Comparison of ENCODE assay signal across 23 cellular contexts in genomic region chr2:238942080-238942761, GRCh38.
DNase-seq lines count a peak whose midpoint lies in the region; ATAC-seq and TF ChIP-seq lines count a peak whose summit lies in the region.
"Had no signal": no experiment of that assay in that cellular context is flagged by ENCODE, and none has a peak within 500 bp of the region (broad histone marks: within the 10 kb centered on the region; RNA-seq: fewer than 3 reads in every experiment).

No MANE protein-coding gene starts in this region.

- H3K27ac ChIP-seq in breast epithelium = no peak overlapping the region
- no peak overlapping the region for H3K27ac ChIP-seq in coronary artery
- H3K27ac ChIP-seq: neutrophil, Peyer's patch, SJSA1 had no signal

- no peak overlapping the region for H3K4me3 Mint-ChIP-seq in MCF 10A (ENCODE audit: unreplicated experiment)
- H3K4me3 Mint-ChIP-seq in nephron = no peak overlapping the region
- H3K4me3 Mint-ChIP-seq: immature natural killer cell; stimulated activated naive B cell treated with anti-CD40 and anti-IgM and Interleukin-4, amounts not matched to agents 10 μg/mL and 1 μg/mL and 100 μg/mL, for 72 hours had no signal

- POLR2A ChIA-PET in MCF 10A (lab: Yijun Ruan, JAX) = interaction anchor here (0.6 to 1.3 kb wide), 3 partner anchors 90 to 1620 kb away, joined by 3 to 6 read pairs (median 4); partner anchors contain the start of gene TWIST2

- no peaks in the 10 kb centered on the region for H3K36me3 ChIP-seq in breast epithelium
- H3K36me3 ChIP-seq: neutrophil, Peyer's patch, SJSA1 had no signal

- no peaks in the 10 kb centered on the region for H3K27me3 Mint-ChIP-seq in MCF 10A (ENCODE audit: insufficient read depth, unreplicated experiment)
- H3K27me3 Mint-ChIP-seq in nephron (ENCODE audit: low read depth) = peaks cover 6% of the 10 kb centered on the region
- H3K27me3 Mint-ChIP-seq: stimulated activated naive B cell treated with anti-CD40 and anti-IgM and Interleukin-4, amounts not matched to agents 10 μg/mL and 1 μg/mL and 100 μg/mL, for 72 hours had no signal

- no TSS peak for BruUV-seq in MCF 10A (replicated peaks; lab: Mats Ljungman, UMichigan)

- H3K27me3 ChIP-seq in breast epithelium = no peaks in the 10 kb centered on the region
- H3K27me3 ChIP-seq: neutrophil, Peyer's patch, SJSA1 had no signal

- no peaks in the 10 kb centered on the region for H3K4me1 ChIP-seq in breast epithelium
- H3K4me1 ChIP-seq: Peyer's patch, SJSA1 had no signal

- H3K27ac Mint-ChIP-seq in MCF 10A (ENCODE audit: low read depth, unreplicated experiment) (peak overlapping the region; percentile 82), nephron (peak overlapping the region in 2 of 3 experiments; percentile 42 to 79)
- H3K27ac Mint-ChIP-seq: activated naive CD4-positive, alpha-beta T cell treated with anti-CD3 and anti-CD28 coated beads, Interleukin-2, amount 50 U/mL, for 72 hours; immature natural killer cell; stimulated activated naive B cell treated with anti-CD40 and anti-IgM and Interleukin-4, amounts not matched to agents 10 μg/mL and 1 μg/mL and 100 μg/mL, for 72 hours had no signal

- H3K9me3 Mint-ChIP-seq in MCF 10A (ENCODE audit: unreplicated experiment) = no peaks in the 10 kb centered on the region
- H3K9me3 Mint-ChIP-seq in nephron = no peaks in the 10 kb centered on the region
- H3K9me3 Mint-ChIP-seq: activated naive CD4-positive, alpha-beta T cell treated with anti-CD3 and anti-CD28 coated beads, Interleukin-2, amount 50 U/mL, for 72 hours; immature natural killer cell had no signal

- H3K36me3 Mint-ChIP-seq in MCF 10A (ENCODE audit: insufficient read depth, unreplicated experiment) = peaks cover 9% of the 10 kb centered on the region
- no peaks in the 10 kb centered on the region for H3K36me3 Mint-ChIP-seq in nephron (ENCODE audit: low read depth)
- H3K36me3 Mint-ChIP-seq: activated naive CD4-positive, alpha-beta T cell treated with anti-CD3 and anti-CD28 coated beads, Interleukin-2, amount 50 U/mL, for 72 hours; immature natural killer cell; stimulated activated naive B cell treated with anti-CD40 and anti-IgM and Interleukin-4, amounts not matched to agents 10 μg/mL and 1 μg/mL and 100 μg/mL, for 72 hours had no signal

- no peaks in the 10 kb centered on the region for H3K9me3 ChIP-seq in breast epithelium
- H3K9me3 ChIP-seq: neutrophil, Peyer's patch, SJSA1 had no signal

- no peak for TF ChIP-seq POLR2A in breast epithelium (IDR thresholded peaks at IDR 0.05)

- intact Hi-C loops in MCF 10A (cut with micrococcal nuclease) (loop anchor here (10.0 kb wide), 1 partner anchor 217 kb away; no protein-coding TSS in a partner anchor), breast epithelium (cut with DNase I; ENCODE audit: low total_unique reads) (no loop called here)

- H3K4me1 Mint-ChIP-seq in MCF 10A (ENCODE audit: insufficient read depth, unreplicated experiment) (peaks cover 20% of the 10 kb centered on the region), nephron (peaks cover 11% of the 10 kb centered on the region)
- H3K4me1 Mint-ChIP-seq: immature natural killer cell; stimulated activated naive B cell treated with anti-CD40 and anti-IgM and Interleukin-4, amounts not matched to agents 10 μg/mL and 1 μg/mL and 100 μg/mL, for 72 hours had no signal

- ATAC-seq in GM19324 (IDR thresholded peaks at IDR 0.05; ENCODE audit: low FRiP score, unreplicated experiment) = no peak
- ATAC-seq: activated naive CD4-positive, alpha-beta T cell treated with anti-CD3 and anti-CD28 coated beads, Interleukin-2, amount 50 U/mL, for 72 hours; stimulated activated naive B cell treated with anti-CD40 and anti-IgM and Interleukin-4, amounts not matched to agents 10 μg/mL and 1 μg/mL and 100 μg/mL, for 72 hours had no signal

- no peak for DNase-seq in MCF 10A (ENCODE audit: unreplicated experiment)
- DNase-seq in breast epithelium (ENCODE audit: low spot score in 2 of 2) = no peak
- peak; percentile 72 for DNase-seq in coronary artery (ENCODE audit: low spot score)
- DNase-seq in ureter (ENCODE audit: low spot score) = peak; percentile 30
- no peak for DNase-seq in HuH-7.5 (ENCODE audit: low spot score)
- no peak for DNase-seq in kidney glomerular epithelial cell (lab: John Stamatoyannopoulos, UW)
- DNase-seq: activated effector memory CD4-positive, alpha-beta T cell treated with Interleukin-2 at 50 U/mL for 16 hours; amygdala; GDM1; HCEC 1CT; immature natural killer cell; mesendoderm; NCI-H446; NCI-H774; Peyer's patch; stimulated activated naive B cell treated with anti-CD40 and anti-IgM and Interleukin-4, amounts not matched to agents 10 μg/mL and 1 μg/mL and 100 μg/mL, for 72 hours; substantia nigra; T1000 had no signal

- H3K4me3 ChIP-seq in breast epithelium (no peak overlapping the region), coronary artery (no peak overlapping the region)
- H3K4me3 ChIP-seq: Peyer's patch, SJSA1 had no signal

- TF ChIP-seq CTCF in MCF 10A (IDR thresholded peaks at IDR 0.05; ENCODE audit: unreplicated experiment) (no peak), breast epithelium (IDR thresholded peaks at IDR 0.05) (no peak), coronary artery (IDR thresholded peaks at IDR 0.05) (no peak), nephron (IDR thresholded peaks at IDR 0.05; ENCODE audit: unreplicated experiment in 3 of 3) (no peak)

- CTCF ChIA-PET in MCF 10A (lab: Yijun Ruan, JAX) = interaction anchor here (0.6 kb wide), 1 partner anchor 222 kb away, joined by 3 read pairs; no protein-coding TSS in a partner anchor

Comparison
In these comparisons a context has a peak if more than half of its experiments do, and no peak if none do; other contexts are left out.
1. DNase-seq: peak in coronary artery (single experiment) and ureter (single experiment); none in MCF 10A (single experiment), breast epithelium (0 of 2), HuH-7.5 (single experiment) and kidney glomerular epithelial cell (single experiment).